Comparison of ENCODE assay signal across 16 cellular contexts in the genomic region with DNA sequence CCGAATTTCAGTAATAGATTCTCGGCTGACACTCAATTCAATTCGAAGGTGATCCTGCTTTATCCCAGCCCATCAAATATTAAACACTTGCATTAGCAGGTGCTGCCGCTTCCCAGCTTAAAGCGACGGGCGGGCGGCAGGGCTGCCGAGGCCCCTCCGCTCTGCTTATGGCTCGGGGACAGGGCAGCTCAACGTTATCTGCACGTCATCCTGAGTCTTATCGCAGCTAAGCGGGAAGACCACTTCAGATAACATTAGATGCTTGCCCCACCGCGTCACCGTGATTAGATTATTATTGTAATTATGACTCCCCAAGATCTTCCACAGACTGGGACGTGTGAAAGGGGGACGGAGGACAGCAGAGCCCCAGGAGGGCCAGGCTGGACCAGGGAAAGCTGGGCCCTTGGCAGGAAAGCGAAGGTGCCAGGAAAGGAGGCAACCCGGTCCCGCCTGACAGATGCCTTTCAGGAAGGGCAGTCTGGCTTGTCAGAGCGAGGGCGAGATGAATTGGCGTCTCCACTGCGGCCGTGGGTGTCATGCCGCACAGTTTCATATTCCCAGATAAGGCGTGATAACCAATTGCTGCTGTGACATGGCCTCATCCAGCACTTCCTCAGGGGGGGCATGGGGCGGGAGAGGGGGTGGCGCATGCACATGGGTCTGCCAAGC.
"Had no signal": no experiment of that assay in that cellular context is flagged by ENCODE, and none has a peak within 500 bp of the region (broad histone marks: within the 10 kb centered on the region; RNA-seq: fewer than 3 reads in every experiment).

No MANE protein-coding gene starts in this region.

- H3K36me3 ChIP-seq: brain microvascular endothelial cell, neutrophil, right lobe of liver had no signal

- H3K27me3 ChIP-seq: brain microvascular endothelial cell, dorsolateral prefrontal cortex, esophagus squamous epithelium, neutrophil, right lobe of liver had no signal

- ATAC-seq: activated CD8-positive, alpha-beta memory T cell treated with anti-CD3 and anti-CD28 coated beads, Interleukin-2, amount 10 ng/mL, durations not matched to agents 7 days and 5 days; lower lobe of right lung; naive thymus-derived CD4-positive, alpha-beta T cell had no signal

- H3K27ac ChIP-seq: brain microvascular endothelial cell, dorsolateral prefrontal cortex, esophagus squamous epithelium, lower lobe of right lung, neutrophil, right lobe of liver had no signal

- H3K4me1 ChIP-seq: esophagus squamous epithelium, lower lobe of right lung, right lobe of liver had no signal

- H3K4me3 ChIP-seq: dorsolateral prefrontal cortex, esophagus squamous epithelium, lower lobe of right lung, right lobe of liver had no signal

- DNase-seq: activated CD4-positive, alpha-beta T cell treated with anti-CD3 and anti-CD28 coated beads for 1 hour; activated CD4-positive, alpha-beta T cell treated with anti-CD3 and anti-CD28 coated beads, Interleukin-2, amount 50 U/mL, for 48 hours; activated CD8-positive, alpha-beta memory T cell treated with anti-CD3 and anti-CD28 coated beads, Interleukin-2, amount 10 ng/mL, durations not matched to agents 7 days and 5 days; activated effector memory CD4-positive, alpha-beta T cell treated with anti-CD3 and anti-CD28 coated beads, Interleukin-2, amount 50 U/mL, for 16 hours; activated T-cell treated with anti-CD3 and anti-CD28 coated beads, Interleukin-2, amount 50 U/mL, for 24 hours; esophagus squamous epithelium; foreskin melanocyte; lower lobe of right lung; naive thymus-derived CD4-positive, alpha-beta T cell; right lobe of liver; stimulated activated CD4-positive, alpha-beta T cell treated with anti-CD3 and anti-CD28 coated beads, Interleukin-2, amount 100 ng/mL, for 24 hours; stimulated activated naive CD4-positive, alpha-beta T cell; T-helper 2 cell had no signal

- H3K9me3 ChIP-seq: esophagus squamous epithelium, lower lobe of right lung, neutrophil, right lobe of liver had no signal
